1 cellular context compared by ENCODE assay signal in genomic region chr11:47067401-47067800, GRCh38.
TF ChIP-seq lines count a peak whose summit lies in the region.

No MANE protein-coding gene starts in this region.

TF ChIP-seq in HCT116, 20 proteins besides CTCF, POLR2A, EP300 and RAD21 (continued from another document):
- no peak for TF ChIP-seq SP1 (IDR thresholded peaks at IDR 0.05; ENCODE audit: low read depth)
- TF ChIP-seq ELF1 (IDR thresholded peaks at IDR 0.05; ENCODE audit: borderline replicate concordance, low read depth) = no peak
- no peak for TF ChIP-seq YY1 (IDR thresholded peaks at IDR 0.05; ENCODE audit: extremely low read depth, insufficient replicate concordance, low read depth, low read length)
- no peak for TF ChIP-seq TCF7L2 (IDR thresholded peaks at IDR 0.05; ENCODE audit: borderline replicate concordance, extremely low read depth, insufficient read depth, insufficient read length)
- TF ChIP-seq POLR2AphosphoS5 (IDR thresholded peaks at IDR 0.05; ENCODE audit: low read depth, low read length) = no peak
- no peak for TF ChIP-seq ZFX (IDR thresholded peaks at IDR 0.05)
- no peak for TF ChIP-seq REST (IDR thresholded peaks at IDR 0.05; ENCODE audit: low read depth)
- no peak for TF ChIP-seq SRF (IDR thresholded peaks at IDR 0.05; ENCODE audit: low read depth)
- TF ChIP-seq SIN3A (IDR thresholded peaks at IDR 0.05; ENCODE audit: low read depth) = no peak
- no peak for TF ChIP-seq EZH2phosphoT487 (IDR thresholded peaks at IDR 0.05; ENCODE audit: borderline replicate concordance)
- TF ChIP-seq EGR1 (IDR thresholded peaks at IDR 0.05; ENCODE audit: low read depth) = no peak
- TF ChIP-seq EZH2 (IDR thresholded peaks at IDR 0.05) = no peak
